Comparison of ENCODE assay signal across 30 cellular contexts in the genomic region with DNA sequence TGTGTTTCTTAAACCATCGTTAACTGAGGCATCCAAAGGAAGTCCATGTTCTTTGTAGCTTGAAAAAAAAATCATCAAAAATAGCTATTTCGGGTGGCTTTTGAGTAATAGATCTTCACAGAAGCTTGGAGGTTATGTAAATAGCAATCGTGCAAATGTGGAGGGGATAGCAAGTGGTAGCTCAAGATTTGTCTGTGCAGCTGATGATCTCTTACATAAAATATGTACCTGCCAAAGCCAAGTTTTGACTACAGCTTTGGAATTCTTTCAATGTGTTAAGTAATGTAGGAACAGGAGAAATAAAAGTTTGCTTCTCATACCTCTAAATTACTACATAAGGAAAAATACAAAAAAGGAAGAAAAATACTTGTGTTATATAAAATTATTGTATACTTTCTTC.
"Had no signal": no experiment of that assay in that cellular context is flagged by ENCODE, and none has a peak within 500 bp of the region (broad histone marks: within the 10 kb centered on the region; RNA-seq: fewer than 3 reads in every experiment).

No MANE protein-coding gene starts in this region.

- H3K27me3 Mint-ChIP-seq: progenitor cell of endocrine pancreas; stimulated activated memory B cell treated with anti-CD40 and anti-IgM and Interleukin-4, amounts not matched to agents 10 μg/mL and 1 μg/mL and 100 μg/mL, for 72 hours; stimulated activated naive CD8-positive, alpha-beta T cell treated with anti-CD3 and anti-CD28 coated beads, Interleukin-15, amount 100 ng/mL, for 72 hours had no signal

- H3K36me3 Mint-ChIP-seq: natural killer cell; neural progenitor cell; stimulated activated memory B cell treated with anti-CD40 and anti-IgM and Interleukin-4, amounts not matched to agents 10 μg/mL and 1 μg/mL and 100 μg/mL, for 72 hours had no signal

- H3K36me3 ChIP-seq: neural progenitor cell, ovary, right lobe of liver, spleen, thoracic aorta, thyroid gland, tibial nerve, upper lobe of left lung, vagina had no signal

- H3K4me3 Mint-ChIP-seq: natural killer cell; nephron; neural progenitor cell; stimulated activated memory B cell treated with anti-CD40 and anti-IgM and Interleukin-4, amounts not matched to agents 10 μg/mL and 1 μg/mL and 100 μg/mL, for 72 hours; stimulated activated naive CD8-positive, alpha-beta T cell treated with anti-CD3 and anti-CD28 coated beads, Interleukin-15, amount 100 ng/mL, for 72 hours had no signal

- DNase-seq: natural killer cell; occipital lobe; ovary; posterior cingulate gyrus; psoas muscle; right cardiac atrium; right lobe of liver; spleen; stimulated activated CD4-positive, alpha-beta T cell treated with anti-CD3 and anti-CD28 coated beads, Interleukin-12 subunit alpha, Interleukin-12 subunit beta, amount 100 ng/mL, for 4 hours; stimulated activated CD4-positive, alpha-beta T cell treated with anti-CD3 and anti-CD28 coated beads, Interleukin-1b, Interleukin-23, amount 100 ng/mL, for 48 hours; stimulated activated CD4-positive, alpha-beta T cell treated with anti-CD3 and anti-CD28 coated beads, Interleukin-4, amount 100 ng/mL, for 1 hour; stimulated activated CD4-positive, alpha-beta T cell treated with anti-CD3 and anti-CD28 coated beads, Interleukin-4, amount 100 ng/mL, for 4 hours; stimulated activated CD8-positive, alpha-beta memory T cell treated with anti-CD3 and anti-CD28 coated beads, Interleukin-4, amount 100 ng/mL, for 48 hours; stimulated activated naive CD4-positive, alpha-beta T cell; stimulated activated naive CD8-positive, alpha-beta T cell treated with anti-CD3 and anti-CD28 coated beads, Interleukin-15, amount 100 ng/mL, for 72 hours; stimulated activated naive CD8-positive, alpha-beta T cell treated with anti-CD3 and anti-CD28 coated beads, Interleukin-15, Interleukin-2, amounts not matched to agents 100 U/mL and 50 U/mL, for 24 hours; substantia nigra; thyroid gland; trophoblast cell; upper lobe of left lung had no signal

- H3K27ac Mint-ChIP-seq: natural killer cell; nephron; neural progenitor cell; progenitor cell of endocrine pancreas; stimulated activated memory B cell treated with anti-CD40 and anti-IgM and Interleukin-4, amounts not matched to agents 10 μg/mL and 1 μg/mL and 100 μg/mL, for 72 hours; stimulated activated naive CD8-positive, alpha-beta T cell treated with anti-CD3 and anti-CD28 coated beads, Interleukin-15, amount 100 ng/mL, for 72 hours had no signal

- H3K4me1 ChIP-seq: neural progenitor cell, parathyroid adenoma, psoas muscle, right lobe of liver, spleen, thyroid gland, tibial nerve, upper lobe of left lung, vagina had no signal

- H3K9me3 Mint-ChIP-seq: nephron; neural progenitor cell; stimulated activated memory B cell treated with anti-CD40 and anti-IgM and Interleukin-4, amounts not matched to agents 10 μg/mL and 1 μg/mL and 100 μg/mL, for 72 hours; stimulated activated naive CD8-positive, alpha-beta T cell treated with anti-CD3 and anti-CD28 coated beads, Interleukin-15, amount 100 ng/mL, for 72 hours had no signal

- ATAC-seq: natural killer cell; psoas muscle; right cardiac atrium; right lobe of liver; stimulated activated memory B cell treated with anti-CD40 and anti-IgM and Interleukin-4, amounts not matched to agents 10 μg/mL and 1 μg/mL and 100 μg/mL, for 72 hours; stimulated activated naive CD8-positive, alpha-beta T cell treated with anti-CD3 and anti-CD28 coated beads, Interleukin-15, amount 100 ng/mL, for 72 hours; stimulated activated naive CD8-positive, alpha-beta T cell treated with anti-CD3 and anti-CD28 coated beads, Interleukin-15, Interleukin-2, amounts not matched to agents 100 U/mL and 50 U/mL, for 24 hours had no signal

- H3K4me1 Mint-ChIP-seq: natural killer cell; nephron; stimulated activated memory B cell treated with anti-CD40 and anti-IgM and Interleukin-4, amounts not matched to agents 10 μg/mL and 1 μg/mL and 100 μg/mL, for 72 hours; stimulated activated naive CD8-positive, alpha-beta T cell treated with anti-CD3 and anti-CD28 coated beads, Interleukin-15, amount 100 ng/mL, for 72 hours had no signal

- H3K27ac ChIP-seq: neural progenitor cell, ovary, parathyroid adenoma, psoas muscle, right lobe of liver, skin epidermis, spleen, thoracic aorta, thyroid gland, tibial nerve, upper lobe of left lung, vagina had no signal

- H3K27me3 ChIP-seq: neural progenitor cell, ovary, right lobe of liver, spleen, thyroid gland, tibial nerve, upper lobe of left lung, vagina had no signal

- H3K4me3 ChIP-seq: neural progenitor cell, ovary, psoas muscle, right lobe of liver, skin epidermis, smooth muscle cell, spleen, thoracic aorta, thyroid gland, tibial nerve, upper lobe of left lung, vagina had no signal

- H3K9me3 ChIP-seq: ovary, psoas muscle, right lobe of liver, thoracic aorta, thyroid gland, tibial nerve, upper lobe of left lung, vagina had no signal
